Comparison of ENCODE assay signal across 4 cellular contexts in the genomic region with DNA sequence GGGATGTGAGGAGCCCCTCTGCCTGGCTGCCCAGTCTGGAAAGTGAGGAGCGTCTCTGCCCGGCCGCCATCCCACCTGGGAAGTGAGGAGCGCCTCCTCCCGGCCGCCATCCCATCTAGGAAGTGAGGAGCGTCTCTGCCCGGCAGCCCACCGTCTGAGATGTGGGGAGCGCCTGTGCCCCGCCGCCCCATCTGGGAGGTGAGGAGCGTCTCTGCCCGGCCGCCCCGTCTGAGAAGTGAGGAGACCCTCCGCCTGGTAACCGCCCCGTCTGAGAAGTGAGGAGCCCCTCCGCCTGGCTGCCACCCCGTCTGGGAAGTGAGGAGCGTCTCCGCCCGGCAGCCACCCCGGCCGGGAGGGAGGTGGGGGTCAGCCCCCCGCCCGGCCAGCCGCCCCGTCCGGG. TPM values are rescaled to one million over a fixed set of nuclear protein-coding genes. Genes with fewer than 3 reads are reported as not detected.
"Had no signal": no experiment of that assay in that cellular context is flagged by ENCODE, and none has a peak within 500 bp of the region (broad histone marks: within the 10 kb centered on the region; RNA-seq: fewer than 3 reads in every experiment).

No MANE protein-coding gene starts in this region.

RNA-seq across cellular contexts. Expression of gene PKD2L1, which starts 53.1 kb away (rescaled TPM):
- total RNA-seq: HT-29, HT1080, IMR-90, K562 had no signal
